In the genomic region with DNA sequence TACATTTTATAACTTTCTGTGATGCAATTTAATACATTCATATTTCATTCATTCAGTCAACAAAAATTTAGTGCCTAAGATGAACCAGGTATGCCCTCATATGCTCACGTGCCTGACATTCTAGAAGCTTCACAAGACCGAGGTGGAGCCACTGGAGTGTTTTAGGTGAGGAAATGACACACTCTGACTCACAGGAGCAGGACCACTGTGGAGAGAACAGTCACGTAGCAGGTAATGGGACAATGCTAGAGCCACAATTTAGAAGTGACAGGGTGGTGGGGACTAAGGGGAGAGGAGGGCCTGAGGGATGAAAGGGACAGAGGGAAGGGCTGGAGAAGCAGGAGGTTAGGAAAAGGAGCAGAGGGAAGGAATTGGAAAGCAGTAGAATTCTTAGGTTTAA, we compare ENCODE assay signal across 13 cellular contexts. TPM values are rescaled to one million over a fixed set of nuclear protein-coding genes. Genes with fewer than 3 reads are reported as not detected.
A peak's percentile ranks its signal among the peaks of the same experiment; 100 is the strongest.
DNase-seq lines count a peak whose midpoint lies in the region; ATAC-seq lines count a peak whose summit lies in the region.
"Had no signal": no experiment of that assay in that cellular context is flagged by ENCODE, and none has a peak within 500 bp of the region (broad histone marks: within the 10 kb centered on the region; RNA-seq: fewer than 3 reads in every experiment).

No MANE protein-coding gene starts in this region.

- H3K4me1 Mint-ChIP-seq in activated CD8-positive, alpha-beta memory T cell treated with anti-CD3 and anti-CD28 coated beads, Interleukin-2, amount 10 ng/mL, durations not matched to agents 7 days and 5 days: peaks cover 12% of the 10 kb centered on the region
- H3K4me1 Mint-ChIP-seq in activated naive CD8-positive, alpha-beta T cell treated with anti-CD3 and anti-CD28 coated beads for 36 hours: peaks cover 11% of the 10 kb centered on the region

- CTCF ChIA-PET in activated CD8-positive, alpha-beta memory T cell treated with anti-CD3 and anti-CD28 coated beads, Interleukin-2, amount 10 ng/mL, durations not matched to agents 7 days and 5 days (lab: Charles Lee): no interaction called here

- H3K4me3 Mint-ChIP-seq in activated CD8-positive, alpha-beta memory T cell treated with anti-CD3 and anti-CD28 coated beads, Interleukin-2, amount 10 ng/mL, durations not matched to agents 7 days and 5 days: no peak overlapping the region
- H3K4me3 Mint-ChIP-seq in activated naive CD8-positive, alpha-beta T cell treated with anti-CD3 and anti-CD28 coated beads for 36 hours: peak overlapping the region; percentile 56

- no peaks in the 10 kb centered on the region for H3K36me3 Mint-ChIP-seq in activated CD8-positive, alpha-beta memory T cell treated with anti-CD3 and anti-CD28 coated beads, Interleukin-2, amount 10 ng/mL, durations not matched to agents 7 days and 5 days
- H3K36me3 Mint-ChIP-seq in activated naive CD8-positive, alpha-beta T cell treated with anti-CD3 and anti-CD28 coated beads for 36 hours: no peaks in the 10 kb centered on the region
- H3K36me3 Mint-ChIP-seq: type B pancreatic cell had no signal

- H3K27me3 Mint-ChIP-seq in activated CD8-positive, alpha-beta memory T cell treated with anti-CD3 and anti-CD28 coated beads, Interleukin-2, amount 10 ng/mL, durations not matched to agents 7 days and 5 days: peaks cover 9% of the 10 kb centered on the region
- no peaks in the 10 kb centered on the region for H3K27me3 Mint-ChIP-seq in activated naive CD8-positive, alpha-beta T cell treated with anti-CD3 and anti-CD28 coated beads for 36 hours

- H3K27ac Mint-ChIP-seq in activated CD8-positive, alpha-beta memory T cell treated with anti-CD3 and anti-CD28 coated beads, Interleukin-2, amount 10 ng/mL, durations not matched to agents 7 days and 5 days: no peak overlapping the region
- no peak overlapping the region for H3K27ac Mint-ChIP-seq in activated naive CD8-positive, alpha-beta T cell treated with anti-CD3 and anti-CD28 coated beads for 36 hours
- H3K27ac Mint-ChIP-seq: type B pancreatic cell had no signal

- ATAC-seq in activated CD8-positive, alpha-beta memory T cell treated with anti-CD3 and anti-CD28 coated beads, Interleukin-2, amount 10 ng/mL, durations not matched to agents 7 days and 5 days: no peak
- ATAC-seq in GM21381 (IDR thresholded peaks at IDR 0.05; ENCODE audit: unreplicated experiment): no peak

- peak; percentile 50 for DNase-seq in activated CD8-positive, alpha-beta memory T cell treated with anti-CD3 and anti-CD28 coated beads, Interleukin-2, amount 50 U/mL, for 48 hours
- DNase-seq in activated CD8-positive, alpha-beta memory T cell treated with anti-CD3 and anti-CD28 coated beads, Interleukin-2, amount 10 ng/mL, durations not matched to agents 7 days and 5 days: no peak
- DNase-seq in SW 1271 (lab: John Stamatoyannopoulos, UW) (peak; percentile 21 to 59), renal cortical epithelial cell (ENCODE audit: low read depth) (peak; percentile 67), COLO668 (lab: John Stamatoyannopoulos, UW; ENCODE audit: unreplicated experiment) (no peak), OCI-M2 (lab: John Stamatoyannopoulos, UW; ENCODE audit: unreplicated experiment) (no peak)
- no peak for DNase-seq in activated naive CD8-positive, alpha-beta T cell treated with anti-CD3 and anti-CD28 coated beads for 36 hours
- DNase-seq: activated gamma-delta T cell, Kasumi-1, RPMI8226, sigmoid colon had no signal

- no peaks in the 10 kb centered on the region for H3K9me3 Mint-ChIP-seq in activated CD8-positive, alpha-beta memory T cell treated with anti-CD3 and anti-CD28 coated beads, Interleukin-2, amount 10 ng/mL, durations not matched to agents 7 days and 5 days (ENCODE audit: low read depth)
- no peaks in the 10 kb centered on the region for H3K9me3 Mint-ChIP-seq in activated naive CD8-positive, alpha-beta T cell treated with anti-CD3 and anti-CD28 coated beads for 36 hours
- H3K9me3 Mint-ChIP-seq: type B pancreatic cell had no signal

RNA-seq across cellular contexts. Expression of gene HLA-A, which starts 17.6 kb away (rescaled TPM):
- 1,000 to 10,000 TPM; 1,622 to 2,021 TPM for total RNA-seq in activated CD8-positive, alpha-beta memory T cell treated with anti-CD3 and anti-CD28 coated beads, Interleukin-2, amount 10 ng/mL, durations not matched to agents 7 days and 5 days
- 1,000 to 10,000 TPM; 1,111 to 1,119 TPM for total RNA-seq in activated naive CD8-positive, alpha-beta T cell treated with anti-CD3 and anti-CD28 coated beads for 36 hours
- 611 and 802 TPM in 2 replicates for total RNA-seq in renal cortical epithelial cell

Comparison
In these comparisons a context has a peak if more than half of its experiments do, and no peak if none do; other contexts are left out.
1. DNase-seq: peak in activated CD8-positive, alpha-beta memory T cell treated with anti-CD3 and anti-CD28 coated beads, Interleukin-2, amount 50 U/mL, for 48 hours (single experiment), SW 1271 (2 of 2) and renal cortical epithelial cell (single experiment); none in activated CD8-positive, alpha-beta memory T cell treated with anti-CD3 and anti-CD28 coated beads, Interleukin-2, amount 10 ng/mL, durations not matched to agents 7 days and 5 days (single experiment), activated naive CD8-positive, alpha-beta T cell treated with anti-CD3 and anti-CD28 coated beads for 36 hours (single experiment), COLO668 (single experiment) and OCI-M2 (single experiment).